Comparison of ENCODE assay signal across 1 cellular context in the genomic region with DNA sequence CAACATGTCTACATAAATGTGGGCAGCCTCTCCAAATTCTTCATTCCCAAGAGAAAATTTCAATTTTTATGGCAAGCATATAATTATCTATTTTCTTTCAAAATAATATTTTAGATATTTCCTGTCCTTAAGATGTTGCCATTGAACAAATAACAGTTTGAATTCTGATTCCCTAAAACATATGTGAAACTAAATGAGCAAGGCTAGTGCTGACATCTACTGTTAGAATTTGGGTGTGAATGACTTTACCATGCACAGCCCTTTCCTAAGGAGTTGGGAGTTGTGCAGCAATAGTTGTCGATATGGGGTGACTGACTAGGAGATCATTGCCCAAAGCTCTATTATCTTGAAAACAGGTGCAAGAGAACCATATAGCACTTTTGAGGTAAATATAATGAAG.
TF ChIP-seq lines count a peak whose summit lies in the region.

No MANE protein-coding gene starts in this region.

TF ChIP-seq in endothelial cell of umbilical vein, 7 proteins besides CTCF, POLR2A, EP300 and RAD21:
- TF ChIP-seq, protein P1, sequence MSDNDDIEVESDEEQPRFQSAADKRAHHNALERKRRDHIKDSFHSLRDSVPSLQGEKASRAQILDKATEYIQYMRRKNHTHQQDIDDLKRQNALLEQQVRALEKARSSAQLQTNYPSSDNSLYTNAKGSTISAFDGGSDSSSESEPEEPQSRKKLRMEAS (IDR thresholded peaks at IDR 0.05; ENCODE audit: insufficient read depth, insufficient read length) = no peak
- TF ChIP-seq FOS (IDR thresholded peaks at IDR 0.05; ENCODE audit: borderline replicate concordance, insufficient read depth, low read length) (no peak), GATA2 (IDR thresholded peaks at IDR 0.05; ENCODE audit: insufficient read depth, insufficient read length, low read depth, low read length) (no peak), POLR2AphosphoS5 (IDR thresholded peaks at IDR 0.05; ENCODE audit: insufficient read depth, low read depth, low read length) (no peak), EZH2 (IDR thresholded peaks at IDR 0.05; ENCODE audit: borderline replicate concordance, low read depth, low read length, severe bottlenecking) (no peak), MYC (IDR thresholded peaks at IDR 0.05; ENCODE audit: low read depth, low read length) (no peak), JUN (IDR thresholded peaks at IDR 0.05; ENCODE audit: borderline replicate concordance, insufficient read depth, insufficient read length, low read depth) (no peak)
